ENCODE assay signal across 8 cellular contexts in the genomic region with DNA sequence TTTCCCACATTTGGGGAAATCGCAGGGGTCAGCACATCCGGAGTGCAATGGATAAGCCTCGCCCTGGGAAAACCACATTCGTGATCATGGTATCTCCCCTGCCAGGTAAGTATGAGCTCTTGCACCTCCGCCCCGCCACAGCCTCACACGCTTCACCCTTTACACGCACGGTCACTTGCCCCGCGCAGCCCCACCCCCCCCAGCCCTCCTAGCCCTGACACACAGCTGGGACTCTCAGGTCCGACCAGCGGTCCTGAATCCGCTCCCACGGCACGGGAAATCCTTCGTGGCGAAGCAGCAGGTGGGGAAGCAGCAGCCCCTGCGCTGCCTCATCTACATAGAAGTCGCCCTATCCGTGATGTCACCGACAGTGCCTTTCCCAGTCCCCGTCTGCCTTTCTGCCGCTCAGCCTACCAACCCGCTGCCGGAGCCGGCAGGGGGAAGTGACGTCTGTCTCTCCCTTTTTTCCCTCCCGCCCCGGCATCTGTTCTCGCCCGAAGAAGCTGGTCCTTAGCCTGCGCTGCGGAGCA. TPM values are rescaled to one million over a fixed set of nuclear protein-coding genes. Genes with fewer than 3 reads are reported as not detected.
DNase-seq lines count a peak whose midpoint lies in the region; ATAC-seq and TF ChIP-seq lines count a peak whose summit lies in the region.
"Not testable (repeated sequence)": the region's sequence is repeated elsewhere in the genome, so short reads cannot be mapped to it uniquely, and the experiment has no call there.

No MANE protein-coding gene starts in this region.

- peak; percentile 69 for TF ChIP-seq POLR2A in erythroblast (IDR thresholded peaks at IDR 0.05; ENCODE audit: low read length)

- TF ChIP-seq CTCF in CD4-positive, alpha-beta T cell (IDR thresholded peaks at IDR 0.05) = not testable (repeated sequence)

- H3K27ac Mint-ChIP-seq in CD4-positive, alpha-beta T cell = peak overlapping the region; percentile 97

- H3K9me3 ChIP-seq in CD4-positive, alpha-beta T cell (ENCODE audit: control insufficient read depth, low read length) = not testable (repeated sequence)

- not testable (repeated sequence) for H3K4me1 Mint-ChIP-seq in CD4-positive, alpha-beta T cell (ENCODE audit: low read depth)

- peak; percentile 24 to 83 (median 62) for DNase-seq in CD4-positive, alpha-beta T cell
- DNase-seq in HUDEP-2 (lab: John Stamatoyannopoulos, UW; ENCODE audit: unreplicated experiment in 76 of 76) (peak in 73 of 76 experiments; percentile 21 to 86 (median 67)), SIG-M5 treated with dmso at 0.1 percent for 504 hours (lab: John Stamatoyannopoulos, UW; ENCODE audit: unreplicated experiment) (peak; percentile 61), midbrain (lab: John Stamatoyannopoulos, UW) (peak; percentile 62)
- peak; percentile 52 to 60 for DNase-seq in activated T-helper 1 cell treated with anti-CD3 and anti-CD28 coated beads, Interleukin-2, amount 50 U/mL, for 16 hours (ENCODE audit: low read depth in 1 of 2, low spot score in 1 of 2)
- DNase-seq in erythroblast (lab: John Stamatoyannopoulos, UW) = not testable (repeated sequence)
- DNase-seq in stimulated activated CD8-positive, alpha-beta memory T cell treated with anti-CD3 and anti-CD28 coated beads, Interleukin-15, amount 100 ng/mL, for 1 hour (ENCODE audit: low read depth) = peak; percentile 53

- H3K27me3 Mint-ChIP-seq in CD4-positive, alpha-beta T cell = not testable (repeated sequence)

- peak; percentile 69 for ATAC-seq in CD4-positive, alpha-beta T cell (ENCODE audit: poor library complexity)
- ATAC-seq in GM21390 (IDR thresholded peaks at IDR 0.05; ENCODE audit: unreplicated experiment) = peak; percentile 48

- H3K36me3 Mint-ChIP-seq in CD4-positive, alpha-beta T cell (ENCODE audit: low read depth) = not testable (repeated sequence)

- H3K9me3 Mint-ChIP-seq in CD4-positive, alpha-beta T cell = not testable (repeated sequence)

- H3K27ac ChIP-seq in CD4-positive, alpha-beta T cell (ENCODE audit: low read depth, low read length) = not testable (repeated sequence)

- not testable (repeated sequence) for H3K27me3 ChIP-seq in CD4-positive, alpha-beta T cell (ENCODE audit: control insufficient read depth, insufficient read depth, low read length)

- intact Hi-C loops in CD4-positive, alpha-beta T cell (cut with DNase I, micrococcal nuclease) = not testable (repeated sequence)

- peak overlapping the region; percentile 87 for H3K4me3 Mint-ChIP-seq in CD4-positive, alpha-beta T cell

- CTCF ChIA-PET in CD4-positive, alpha-beta T cell (lab: Charles Lee) = not testable (repeated sequence)

- POLR2A ChIA-PET in CD4-positive, alpha-beta T cell (lab: Charles Lee) = interaction anchor here (0.7 kb wide), 1 partner anchor 15 kb away, joined by 3 read pairs; no protein-coding TSS in a partner anchor

RNA-seq across cellular contexts. Expression of gene PPIAL4F, which starts 31.9 kb away (rescaled TPM):
- total RNA-seq in CD4-positive, alpha-beta T cell = not detected
